ENCODE assay signal across 25 cellular contexts in the genomic region with DNA sequence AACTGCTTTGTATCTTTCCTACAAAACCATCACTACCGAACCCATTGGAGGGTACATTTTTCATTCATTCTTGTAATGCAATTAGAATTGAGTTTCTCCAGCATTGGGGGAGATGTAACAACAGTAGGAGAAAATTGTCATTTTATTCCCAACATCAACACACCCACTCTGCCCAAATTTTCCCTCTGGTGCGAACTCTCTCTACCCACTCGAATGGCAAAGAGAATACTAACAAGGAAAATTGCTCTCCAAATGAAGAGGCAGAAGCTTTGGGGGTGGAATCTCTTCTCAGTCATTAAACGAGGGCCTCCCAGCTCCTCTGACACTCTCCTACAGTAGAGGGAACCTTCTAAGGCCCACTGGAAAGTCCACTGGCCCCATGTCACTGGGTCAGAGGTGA.
"Had no signal": no experiment of that assay in that cellular context is flagged by ENCODE, and none has a peak within 500 bp of the region (broad histone marks: within the 10 kb centered on the region; RNA-seq: fewer than 3 reads in every experiment).

No MANE protein-coding gene starts in this region.

- H3K27ac Mint-ChIP-seq: activated CD4-positive, alpha-beta memory T cell treated with anti-CD3 and anti-CD28 coated beads, Interleukin-2, amount 10 ng/mL, durations not matched to agents 7 days and 5 days; activated CD4-positive, alpha-beta T cell treated with anti-CD3 and anti-CD28 coated beads, Interleukin-2, amount 10 ng/mL, durations not matched to agents 7 days and 5 days; activated naive CD8-positive, alpha-beta T cell treated with anti-CD3 and anti-CD28 coated beads for 36 hours; activated naive CD8-positive, alpha-beta T cell treated with anti-CD3 and anti-CD28 coated beads, Interleukin-2, amount 50 U/mL, for 24 hours; activated T-cell treated with anti-CD3 and anti-CD28 coated beads, Interleukin-2, amount 50 U/mL, for 24 hours; activated T-cell treated with anti-CD3 and anti-CD28 coated beads, Interleukin-2, amount 50 U/mL, for 72 hours; effector memory CD8-positive, alpha-beta T cell; WTC11 had no signal

- H3K36me3 Mint-ChIP-seq: activated naive CD8-positive, alpha-beta T cell treated with anti-CD3 and anti-CD28 coated beads for 36 hours; WTC11 had no signal

- H3K4me3 Mint-ChIP-seq: activated CD4-positive, alpha-beta memory T cell treated with anti-CD3 and anti-CD28 coated beads, Interleukin-2, amount 10 ng/mL, durations not matched to agents 7 days and 5 days; activated CD4-positive, alpha-beta T cell treated with anti-CD3 and anti-CD28 coated beads, Interleukin-2, amount 10 ng/mL, durations not matched to agents 7 days and 5 days; activated naive CD8-positive, alpha-beta T cell treated with anti-CD3 and anti-CD28 coated beads for 36 hours; activated naive CD8-positive, alpha-beta T cell treated with anti-CD3 and anti-CD28 coated beads, Interleukin-2, amount 50 U/mL, for 24 hours; activated T-cell treated with anti-CD3 and anti-CD28 coated beads, Interleukin-2, amount 50 U/mL, for 24 hours; activated T-cell treated with anti-CD3 and anti-CD28 coated beads, Interleukin-2, amount 50 U/mL, for 72 hours; effector memory CD8-positive, alpha-beta T cell; WTC11 had no signal

- DNase-seq: activated CD4-positive, alpha-beta memory T cell treated with anti-CD3 and anti-CD28 coated beads, Interleukin-2, amount 10 ng/mL, durations not matched to agents 7 days and 5 days; activated CD4-positive, alpha-beta T cell treated with anti-CD3 and anti-CD28 coated beads for 1 hour; activated CD4-positive, alpha-beta T cell treated with anti-CD3 and anti-CD28 coated beads for 4 hours; activated CD4-positive, alpha-beta T cell treated with anti-CD3 and anti-CD28 coated beads, Interleukin-2, amount 10 ng/mL, durations not matched to agents 7 days and 5 days; activated CD4-positive, alpha-beta T cell treated with anti-CD3 and anti-CD28 coated beads, Interleukin-2, amount 50 U/mL, for 4 hours; activated CD8-positive, alpha-beta memory T cell treated with anti-CD3 and anti-CD28 coated beads, Interleukin-2, amount 50 U/mL, for 48 hours; activated gamma-delta T cell; activated naive CD4-positive, alpha-beta T cell; activated naive CD4-positive, alpha-beta T cell treated with anti-CD3 and anti-CD28 coated beads, Interleukin-2, amount 50 U/mL, for 16 hours; activated naive CD8-positive, alpha-beta T cell treated with anti-CD3 and anti-CD28 coated beads for 36 hours; activated naive CD8-positive, alpha-beta T cell treated with anti-CD3 and anti-CD28 coated beads, Interleukin-2, amount 50 U/mL, for 24 hours; activated T-cell treated with anti-CD3 and anti-CD28 coated beads for 4 hours; activated T-cell treated with anti-CD3 and anti-CD28 coated beads, Interleukin-2, amount 50 U/mL, for 24 hours; activated T-cell treated with anti-CD3 and anti-CD28 coated beads, Interleukin-2, amount 50 U/mL, for 72 hours; adrenal gland; aorta; body of pancreas; cortex of kidney; dermis blood vessel endothelial cell; effector CD4-positive, alpha-beta T cell; effector memory CD8-positive, alpha-beta T cell; esophagus squamous epithelium; foreskin melanocyte; T-helper 2 cell had no signal

- H3K9me3 Mint-ChIP-seq: activated CD4-positive, alpha-beta memory T cell treated with anti-CD3 and anti-CD28 coated beads, Interleukin-2, amount 10 ng/mL, durations not matched to agents 7 days and 5 days; activated CD4-positive, alpha-beta T cell treated with anti-CD3 and anti-CD28 coated beads, Interleukin-2, amount 10 ng/mL, durations not matched to agents 7 days and 5 days; activated naive CD8-positive, alpha-beta T cell treated with anti-CD3 and anti-CD28 coated beads for 36 hours; activated naive CD8-positive, alpha-beta T cell treated with anti-CD3 and anti-CD28 coated beads, Interleukin-2, amount 50 U/mL, for 24 hours; activated T-cell treated with anti-CD3 and anti-CD28 coated beads, Interleukin-2, amount 50 U/mL, for 24 hours; activated T-cell treated with anti-CD3 and anti-CD28 coated beads, Interleukin-2, amount 50 U/mL, for 72 hours; effector memory CD8-positive, alpha-beta T cell; WTC11 had no signal
